ENCODE assay signal across 21 cellular contexts in the genomic region with DNA sequence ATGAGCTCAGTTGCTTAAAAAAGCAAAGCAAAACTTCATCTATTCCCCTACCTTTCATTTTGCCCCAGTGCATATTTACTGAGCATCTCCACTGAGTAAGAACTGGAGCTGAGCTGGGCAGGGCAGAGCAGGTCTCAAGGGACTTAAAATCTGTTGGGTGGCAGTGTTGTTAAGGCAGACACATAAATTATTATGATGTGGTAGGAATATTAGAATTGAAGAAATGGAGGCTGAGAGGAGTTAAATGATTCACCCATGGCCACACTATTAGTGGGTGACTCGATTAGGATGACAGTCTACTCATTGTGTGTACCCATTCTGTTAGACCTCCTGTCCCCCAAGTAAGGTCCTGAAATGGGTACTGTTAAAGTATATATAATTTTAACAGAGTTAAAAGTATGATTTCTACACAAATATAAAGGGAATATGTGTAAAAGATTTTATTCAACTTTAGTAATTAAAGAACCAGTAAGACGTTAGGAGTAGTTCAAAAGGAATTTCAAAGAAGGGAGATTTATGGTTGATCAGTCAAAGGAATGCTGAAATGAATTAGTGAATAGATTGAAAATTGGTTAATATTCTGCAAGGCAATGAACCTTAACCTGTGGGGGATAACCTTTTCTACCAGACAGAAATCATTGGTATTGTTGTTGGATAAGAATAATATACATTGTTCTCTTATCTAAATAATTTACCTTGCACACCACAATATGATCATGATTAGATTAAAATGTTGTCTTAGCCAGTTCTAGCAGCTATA. TPM values are rescaled to one million over a fixed set of nuclear protein-coding genes. Genes with fewer than 3 reads are reported as not detected.
"Had no signal": no experiment of that assay in that cellular context is flagged by ENCODE, and none has a peak within 500 bp of the region (broad histone marks: within the 10 kb centered on the region; RNA-seq: fewer than 3 reads in every experiment).

No MANE protein-coding gene starts in this region.

- ATAC-seq: naive thymus-derived CD8-positive, alpha-beta T cell; pancreas; sciatic nerve; stimulated activated naive CD8-positive, alpha-beta T cell treated with anti-CD3 and anti-CD28 coated beads, Interleukin-15, Interleukin-2, amounts not matched to agents 100 U/mL and 50 U/mL, for 24 hours; T-cell had no signal

- FAIRE-seq: astrocyte, endometrium, frontal cortex, pancreas had no signal

- DNase-seq: activated CD4-positive, alpha-beta T cell treated with anti-CD3 and anti-CD28 coated beads, Interleukin-2, amount 50 U/mL, for 1 hour; activated CD4-positive, CD25-positive, alpha-beta regulatory T cell treated with anti-CD3 and anti-CD28 coated beads, Interleukin-2, amount 50 U/mL, for 72 hours; activated CD8-positive, alpha-beta memory T cell treated with anti-CD3 and anti-CD28 coated beads, Interleukin-2, amount 50 U/mL, for 48 hours; activated effector memory CD4-positive, alpha-beta T cell treated with Interleukin-2 at 50 U/mL for 16 hours; activated naive CD4-positive, alpha-beta T cell treated with anti-CD3 and anti-CD28 coated beads, Interleukin-2, amount 50 U/mL, for 16 hours; activated T-cell treated with anti-CD3 and anti-CD28 coated beads, Interleukin-2, amount 50 U/mL, for 48 hours; cerebellar nuclear complex; cortex of kidney; head of caudate nucleus; mesendoderm; naive thymus-derived CD8-positive, alpha-beta T cell; pancreas; spleen; stimulated activated naive CD8-positive, alpha-beta T cell treated with anti-CD3 and anti-CD28 coated beads, Interleukin-15, Interleukin-2, amounts not matched to agents 100 U/mL and 50 U/mL, for 24 hours; substantia nigra; T-cell; transverse colon had no signal

- H3K27ac Mint-ChIP-seq: naive thymus-derived CD8-positive, alpha-beta T cell; T-cell had no signal

- H3K4me3 Mint-ChIP-seq: naive thymus-derived CD8-positive, alpha-beta T cell; T-cell had no signal

- H3K36me3 Mint-ChIP-seq: T-cell had no signal

- H3K4me1 Mint-ChIP-seq: T-cell had no signal

RNA-seq across cellular contexts. Expression of a gene that starts 17.5 kb away (rescaled TPM):
- total RNA-seq: naive thymus-derived CD8-positive, alpha-beta T cell had no signal
- polyA plus RNA-seq: naive thymus-derived CD8-positive, alpha-beta T cell had no signal
